23 cellular contexts compared by ENCODE assay signal in the genomic region with DNA sequence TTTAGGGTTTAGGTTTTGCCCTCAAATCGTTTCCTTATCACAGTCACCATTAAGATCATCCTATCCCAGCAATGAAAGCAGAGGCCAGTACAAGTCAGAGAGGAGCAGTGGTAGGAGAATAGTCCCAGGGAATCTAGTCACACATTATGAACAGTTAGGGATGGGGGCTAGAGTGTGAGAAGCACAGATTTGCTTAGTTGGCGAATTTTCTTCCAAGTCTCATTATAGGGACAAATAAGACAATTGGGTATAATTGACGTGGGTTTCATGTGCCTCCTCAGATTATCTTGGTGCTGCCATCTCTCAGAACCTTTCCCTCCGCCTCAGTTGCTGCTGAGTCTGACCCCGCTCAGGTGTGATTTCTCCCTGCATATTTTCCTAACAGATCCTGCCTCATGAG.
DNase-seq lines count a peak whose midpoint lies in the region; ATAC-seq, FAIRE-seq and TF ChIP-seq lines count a peak whose summit lies in the region.
"Had no signal": no experiment of that assay in that cellular context is flagged by ENCODE, and none has a peak within 500 bp of the region (broad histone marks: within the 10 kb centered on the region; RNA-seq: fewer than 3 reads in every experiment).

No MANE protein-coding gene starts in this region.

- H3K79me2 ChIP-seq in K562 (ENCODE audit: control insufficient read depth, insufficient read depth, low read length) (no peaks in the 10 kb centered on the region), neural progenitor cell (ENCODE audit: low read depth) (no peaks in the 10 kb centered on the region)

- FAIRE-seq in A549 (lab: Jason Lieb, UNC) = no peak
- FAIRE-seq in K562 (lab: Jason Lieb, UNC) = no peak
- FAIRE-seq: A204.1, D721Med, G401.6, GM12891, GM18507 had no signal

- POLR2A ChIA-PET in A549 (lab: Yijun Ruan, JAX) = no interaction called here
- POLR2A ChIA-PET in IMR-90 (lab: Charles Lee; ENCODE audit: unreplicated experiment) = no interaction called here
- POLR2A ChIA-PET in K562 (lab: Yijun Ruan, JAX) = no interaction called here

- H3K4me1 ChIP-seq in A549 = no peaks in the 10 kb centered on the region
- no peaks in the 10 kb centered on the region for H3K4me1 ChIP-seq in IMR-90 (ENCODE audit: control insufficient read depth, insufficient read depth, low read length)
- no peaks in the 10 kb centered on the region for H3K4me1 ChIP-seq in K562 (replicated peaks in 1 of 2; ENCODE audit: control insufficient read depth in 2 of 2, insufficient read depth in 2 of 2, low read length in 2 of 2)
- H3K4me1 ChIP-seq in neural progenitor cell = no peaks in the 10 kb centered on the region
- H3K4me1 ChIP-seq in mucosa of descending colon (ENCODE audit: low read depth) = no peaks in the 10 kb centered on the region
- H3K4me1 ChIP-seq: BLaER1 treated with 17β-estradiol and CSF1 and Interleukin-3, amounts not matched to agents 10 nM and 100 nM; Caco-2 had no signal

- H3K36me3 Mint-ChIP-seq in neural progenitor cell = no peaks in the 10 kb centered on the region
- H3K36me3 Mint-ChIP-seq: CD8-positive, alpha-beta T cell had no signal

- H3K18ac ChIP-seq in IMR-90 (ENCODE audit: low read depth, low read length) = no peak overlapping the region

- peaks cover 17% of the 10 kb centered on the region for H3K4me1 Mint-ChIP-seq in neural progenitor cell
- H3K4me1 Mint-ChIP-seq: B cell had no signal

- WGBS in A549 (ENCODE audit: missing lambda C conversion rate) = 1% methylated on average over 5 of the region's 5 CpGs
- 33% methylated on average over 2 of the region's 5 CpGs; no CpG with 5 or more reads in 1 of the 2 experiments for WGBS in IMR-90 (ENCODE audit: extremely low coverage in 2 of 2, insufficient read length in 1 of 2), 2 experiments
- WGBS in K562 (ENCODE audit: insufficient coverage, low coverage, missing lambda C conversion rate) = 0% methylated on average over 5 of the region's 5 CpGs

- no peak for DNase-seq in A549 (ENCODE audit: low read depth in 1 of 2, low spot score in 1 of 2)
- DNase-seq in IMR-90 = no peak
- no peak for DNase-seq in K562 (ENCODE audit: extremely low read depth in 1 of 4, low spot score in 3 of 4)
- DNase-seq in neural progenitor cell (ENCODE audit: low spot score) = no peak
- DNase-seq in mucosa of descending colon = no peak
- no peak for DNase-seq in activated CD8-positive, alpha-beta memory T cell treated with anti-CD3 and anti-CD28 coated beads, Interleukin-2, amount 50 U/mL, for 4 hours
- DNase-seq: 8988T; AML-193; Caco-2; Calu3; CD4-positive, alpha-beta T cell; CD8-positive, alpha-beta T cell; DMS79 treated with DMSO at 0.1 percent for 48 hours; GF-D8 had no signal

- H3K9me3 ChIP-seq in A549 (no peaks in the 10 kb centered on the region), IMR-90 (ENCODE audit: control insufficient read depth, insufficient read depth, low read length) (peaks cover 3% of the 10 kb centered on the region; the same call in 1 of the 2 replicates), K562 (replicated peaks; ENCODE audit: control insufficient read depth, insufficient read depth, low read depth, low read length) (no peaks in the 10 kb centered on the region), neural progenitor cell (ENCODE audit: low read depth) (no peaks in the 10 kb centered on the region), mucosa of descending colon (no peaks in the 10 kb centered on the region)
- H3K9me3 ChIP-seq: Caco-2 had no signal

- no peak overlapping the region for H3K4me3 ChIP-seq in A549
- no peak overlapping the region for H3K4me3 ChIP-seq in IMR-90 (ENCODE audit: insufficient read depth, low read depth, low read length)
- no peak overlapping the region for H3K4me3 ChIP-seq in K562
- H3K4me3 ChIP-seq in neural progenitor cell = no peak overlapping the region
- no peak overlapping the region for H3K4me3 ChIP-seq in mucosa of descending colon
- H3K4me3 ChIP-seq: BLaER1 treated with 17β-estradiol and CSF1 and Interleukin-3, amounts not matched to agents 10 nM and 100 nM had no signal

- H3K9ac ChIP-seq in IMR-90 (ENCODE audit: low read depth, low read length) = no peak overlapping the region
- no peak overlapping the region for H3K9ac ChIP-seq in K562 (ENCODE audit: insufficient read depth in 1 of 2, low read depth in 2 of 2, low read length in 2 of 2)
- H3K9ac ChIP-seq in neural progenitor cell = no peak overlapping the region
- H3K9ac ChIP-seq: BLaER1 treated with 17β-estradiol and CSF1 and Interleukin-3, amounts not matched to agents 10 nM and 100 nM had no signal

- dilution Hi-C loops in IMR-90 (cut with HindIII; ENCODE audit: low sequenced_read_pairs, unreplicated experiment) = no loop called here

- no peak overlapping the region for H4K91ac ChIP-seq in IMR-90 (ENCODE audit: insufficient read depth, low read depth, low read length)

- H4K20me1 ChIP-seq in IMR-90 (ENCODE audit: insufficient read depth, low read length) (no peaks in the 10 kb centered on the region), K562 (replicated peaks; ENCODE audit: control insufficient read depth, insufficient read depth, low read length) (no peaks in the 10 kb centered on the region), neural progenitor cell (ENCODE audit: low read depth) (no peaks in the 10 kb centered on the region)
- H4K20me1 ChIP-seq: BLaER1 treated with 17β-estradiol and CSF1 and Interleukin-3, amounts not matched to agents 10 nM and 100 nM had no signal

- no peak overlapping the region for H2BK5ac ChIP-seq in IMR-90 (ENCODE audit: low read depth, low read length, poor library complexity, severe bottlenecking)

- CTCF ChIA-PET in A549 (lab: Yijun Ruan, JAX) (no interaction called here), IMR-90 (lab: Yijun Ruan, JAX) (no interaction called here), K562 (lab: Yijun Ruan, JAX; ENCODE audit: low intra/inter-chr PET ratio) (no interaction called here)

- H2AK5ac ChIP-seq in IMR-90 (ENCODE audit: low read depth, low read length) = no peak overlapping the region

- ATAC-seq in A549 = no peak
- no peak for ATAC-seq in IMR-90 (ENCODE audit: low read depth)
- no peak for ATAC-seq in K562
- ATAC-seq in mucosa of descending colon = no peak
- ATAC-seq in HG02870 (IDR thresholded peaks at IDR 0.05; ENCODE audit: unreplicated experiment) = no peak
- ATAC-seq: CD8-positive, alpha-beta T cell had no signal

- no peaks in the 10 kb centered on the region for H3K27me3 ChIP-seq in IMR-90 (ENCODE audit: control insufficient read depth, insufficient read depth, low read length)
- H3K27me3 ChIP-seq in K562 (ENCODE audit: control insufficient read depth in 2 of 2, insufficient read depth in 2 of 2, low read length in 2 of 2) = no peaks in the 10 kb centered on the region
- no peaks in the 10 kb centered on the region for H3K27me3 ChIP-seq in neural progenitor cell
- H3K27me3 ChIP-seq: BLaER1 treated with 17β-estradiol and CSF1 and Interleukin-3, amounts not matched to agents 10 nM and 100 nM had no signal

- peaks cover 6% of the 10 kb centered on the region for H3K27me3 Mint-ChIP-seq in neural progenitor cell (ENCODE audit: insufficient read depth, low read depth)
- H3K27me3 Mint-ChIP-seq: B cell; CD4-positive, alpha-beta T cell had no signal

- intact Hi-C loops in IMR-90 (cut with micrococcal nuclease) (no loop called here), K562 (cut with micrococcal nuclease) (no loop called here), mucosa of descending colon (cut with DNase I, micrococcal nuclease) (no loop called here)

- no peak overlapping the region for H2BK120ac ChIP-seq in IMR-90 (ENCODE audit: low read depth, low read length)

- H2AFZ ChIP-seq in IMR-90 (replicated peaks; ENCODE audit: low read length, poor library complexity) (no peak overlapping the region), K562 (ENCODE audit: low read depth, low read length) (no peak overlapping the region), neural progenitor cell (replicated peaks) (no peak overlapping the region)

- H3K56ac ChIP-seq in IMR-90 (ENCODE audit: extremely low read depth, insufficient read depth, low read length) = no peak overlapping the region

- no peak overlapping the region for H2BK20ac ChIP-seq in IMR-90 (ENCODE audit: low read depth, low read length)

- no peak overlapping the region for H2AK9ac ChIP-seq in IMR-90 (replicated peaks; ENCODE audit: low read depth, low read length, poor library complexity)

- TF ChIP-seq RAD21 in A549 (conservative IDR thresholded peaks at IDR 0.05 in 1 of 2, IDR thresholded peaks at IDR 0.05 in 1 of 2) (no peak), IMR-90 (IDR thresholded peaks at IDR 0.05; ENCODE audit: low read length) (no peak), K562 (CRISPR knock-in tag; conservative IDR thresholded peaks at IDR 0.05 in 1 of 2, IDR thresholded peaks at IDR 0.05 in 1 of 2) (no peak)

- no peak overlapping the region for H3K4me3 Mint-ChIP-seq in neural progenitor cell
- H3K4me3 Mint-ChIP-seq: B cell; CD4-positive, alpha-beta T cell; CD8-positive, alpha-beta T cell had no signal

- no peak overlapping the region for H3K4me2 ChIP-seq in A549
- H3K4me2 ChIP-seq in IMR-90 (ENCODE audit: low read depth, low read length) = no peak overlapping the region
- H3K4me2 ChIP-seq in K562 (ENCODE audit: insufficient read depth, low read length) = no peak overlapping the region
- no peak overlapping the region for H3K4me2 ChIP-seq in neural progenitor cell
- H3K4me2 ChIP-seq: BLaER1 treated with 17β-estradiol and CSF1 and Interleukin-3, amounts not matched to agents 10 nM and 100 nM had no signal

- no peak for TF ChIP-seq EP300 in A549 (IDR thresholded peaks at IDR 0.05)
- no peak for TF ChIP-seq EP300 in K562 (IDR thresholded peaks at IDR 0.05; ENCODE audit: low read length)

- H3K23ac ChIP-seq in IMR-90 (ENCODE audit: low read depth, low read length) = no peak overlapping the region

- no peaks in the 10 kb centered on the region for H3K79me1 ChIP-seq in IMR-90 (ENCODE audit: low read depth in 1 of 2, low read length in 2 of 2)

- no peak overlapping the region for H3K14ac ChIP-seq in IMR-90 (replicated peaks; ENCODE audit: low read depth, low read length)

- no peaks in the 10 kb centered on the region for H3F3A ChIP-seq in neural progenitor cell (ENCODE audit: low read depth)

- H3K9me1 ChIP-seq in IMR-90 (ENCODE audit: insufficient read depth, low read length) = no peaks in the 10 kb centered on the region
- H3K9me1 ChIP-seq in K562 (ENCODE audit: control insufficient read depth, insufficient read depth, low read length) = no peaks in the 10 kb centered on the region

- H3K27ac Mint-ChIP-seq in neural progenitor cell = peak overlapping the region; percentile 85
- H3K27ac Mint-ChIP-seq: B cell; CD4-positive, alpha-beta T cell; CD8-positive, alpha-beta T cell had no signal

- BruUV-seq in IMR-90 (replicated peaks; lab: Mats Ljungman, UMichigan) (no TSS peak), K562 (replicated peaks; lab: Mats Ljungman, UMichigan) (no TSS peak)

- no peak overlapping the region for H2BK15ac ChIP-seq in IMR-90 (ENCODE audit: low read depth, low read length)

- H3K27ac ChIP-seq in A549 = no peak overlapping the region
- no peak overlapping the region for H3K27ac ChIP-seq in IMR-90 (ENCODE audit: insufficient read depth, low read length)
- H3K27ac ChIP-seq in K562 (ENCODE audit: extremely low read depth, low read depth, low read length) = no peak overlapping the region
- H3K27ac ChIP-seq in neural progenitor cell = no peak overlapping the region
- H3K27ac ChIP-seq: BLaER1 treated with 17β-estradiol and CSF1 and Interleukin-3, amounts not matched to agents 10 nM and 100 nM; C4-2B had no signal

- in situ Hi-C loops in IMR-90 (cut with MboI; ENCODE audit: low sequenced_read_pairs) = no loop called here
- in situ Hi-C loops in K562 (cut with MboI) = no loop called here

- TF ChIP-seq POLR2A in A549 (IDR thresholded peaks at IDR 0.05; ENCODE audit: low read length) (no peak), IMR-90 (IDR thresholded peaks at IDR 0.05; ENCODE audit: low read depth, low read length) (no peak), K562 (conservative IDR thresholded peaks at IDR 0.05) (no peak)

- no peak overlapping the region for H4K5ac ChIP-seq in IMR-90 (ENCODE audit: low read depth, low read length)

- H3K9me3 Mint-ChIP-seq in neural progenitor cell = peaks cover 12% of the 10 kb centered on the region
- H3K9me3 Mint-ChIP-seq: CD8-positive, alpha-beta T cell had no signal

- H3K4ac ChIP-seq in IMR-90 (ENCODE audit: low read depth, low read length) = no peak overlapping the region

- H4K8ac ChIP-seq in IMR-90 (ENCODE audit: low read depth in 2 of 2, low read length in 2 of 2) = no peak overlapping the region

- no peaks in the 10 kb centered on the region for H3K36me3 ChIP-seq in IMR-90 (ENCODE audit: control insufficient read depth, insufficient read depth, low read length)
- no peaks in the 10 kb centered on the region for H3K36me3 ChIP-seq in K562 (ENCODE audit: control insufficient read depth, insufficient read depth, low read length)
- H3K36me3 ChIP-seq in neural progenitor cell = no peaks in the 10 kb centered on the region
- H3K36me3 ChIP-seq in mucosa of descending colon (ENCODE audit: low read depth) = no peaks in the 10 kb centered on the region
- H3K36me3 ChIP-seq: BLaER1 treated with 17β-estradiol and CSF1 and Interleukin-3, amounts not matched to agents 10 nM and 100 nM had no signal

- TF ChIP-seq CTCF in A549 (IDR thresholded peaks at IDR 0.05) (no peak), IMR-90 (conservative IDR thresholded peaks at IDR 0.05; ENCODE audit: low read depth, low read length) (no peak), K562 (IDR thresholded peaks at IDR 0.05 in 2 of 3, conservative IDR thresholded peaks at IDR 0.05 in 1 of 3; ENCODE audit: insufficient read depth in 2 of 3, low read depth in 1 of 3, low read length in 3 of 3) (no peak), neural progenitor cell (IDR thresholded peaks at IDR 0.05) (no peak), mucosa of descending colon (IDR thresholded peaks at IDR 0.05) (no peak)
